ENCODE assay signal across 8 cellular contexts in the genomic region with DNA sequence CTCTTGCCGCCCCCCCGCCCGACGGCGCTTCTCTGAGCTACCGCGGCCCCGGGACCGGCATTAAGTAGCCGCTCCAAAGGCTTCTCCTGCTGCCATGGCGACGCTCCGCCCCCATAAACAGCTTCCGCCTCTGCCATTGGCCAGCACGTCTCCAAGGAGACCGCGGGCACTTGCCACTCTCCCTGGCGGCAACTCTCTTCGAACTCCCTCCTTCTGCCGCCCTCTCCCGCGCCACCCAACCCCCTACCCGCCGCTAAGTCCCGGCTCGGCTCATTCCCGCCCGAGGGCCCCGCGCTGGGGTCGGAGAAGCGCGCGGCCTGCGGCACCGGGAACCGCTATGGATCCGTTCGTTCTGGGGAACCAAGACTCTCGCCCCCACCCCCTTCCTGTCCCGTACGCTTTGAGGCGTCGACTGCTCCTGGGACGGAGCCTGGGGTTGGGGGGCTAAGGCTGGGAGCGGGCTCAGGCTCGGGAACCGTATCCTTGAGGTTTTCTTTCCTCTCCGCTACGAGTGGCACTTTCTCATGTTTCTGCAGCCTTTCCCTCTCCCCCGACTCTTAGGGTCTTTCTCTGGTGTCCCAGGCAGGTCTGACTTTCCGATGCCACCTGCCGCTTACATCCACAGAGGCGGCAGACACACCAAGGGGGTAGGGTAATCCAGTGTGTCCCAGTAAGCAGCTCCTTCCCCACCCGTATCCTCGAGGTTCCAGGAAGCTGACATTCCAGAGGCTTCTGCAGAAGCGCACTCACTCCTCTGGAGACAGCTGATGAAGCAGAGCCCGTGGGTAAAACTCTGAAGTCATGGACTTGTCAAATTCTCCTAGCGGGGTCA. TPM values are rescaled to one million over a fixed set of nuclear protein-coding genes. Genes with fewer than 3 reads are reported as not detected.
DNase-seq lines count a peak whose midpoint lies in the region; ATAC-seq, FAIRE-seq and TF ChIP-seq lines count a peak whose summit lies in the region.

A gene with protein sequence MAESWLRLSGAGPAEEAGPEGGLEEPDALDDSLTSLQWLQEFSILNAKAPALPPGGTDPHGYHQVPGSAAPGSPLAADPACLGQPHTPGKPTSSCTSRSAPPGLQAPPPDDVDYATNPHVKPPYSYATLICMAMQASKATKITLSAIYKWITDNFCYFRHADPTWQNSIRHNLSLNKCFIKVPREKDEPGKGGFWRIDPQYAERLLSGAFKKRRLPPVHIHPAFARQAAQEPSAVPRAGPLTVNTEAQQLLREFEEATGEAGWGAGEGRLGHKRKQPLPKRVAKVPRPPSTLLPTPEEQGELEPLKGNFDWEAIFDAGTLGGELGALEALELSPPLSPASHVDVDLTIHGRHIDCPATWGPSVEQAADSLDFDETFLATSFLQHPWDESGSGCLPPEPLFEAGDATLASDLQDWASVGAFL (minus strand): TSS at position 34 of the 832 bp plus-strand sequence. CDS start 850 bp downstream, outside the sequence.

- H3K4me1 ChIP-seq in astrocyte (ENCODE audit: insufficient read depth, low read length) (peaks cover 7% of the 10 kb centered on the region), hepatocyte (ENCODE audit: insufficient read depth) (peaks cover 34% of the 10 kb centered on the region), rectal smooth muscle tissue (ENCODE audit: control insufficient read depth, insufficient read depth, low read length) (peaks cover 2% of the 10 kb centered on the region), uterus (no peaks in the 10 kb centered on the region)

- no peak within 1 kb of the TSS for H3K27ac ChIP-seq in astrocyte (ENCODE audit: low read depth, low read length)
- H3K27ac ChIP-seq in hepatocyte, result no peak within 1 kb of the TSS
- no peak within 1 kb of the TSS for H3K27ac ChIP-seq in rectal smooth muscle tissue (ENCODE audit: low read depth, low read length)
- no peak within 1 kb of the TSS for H3K27ac ChIP-seq in uterus

- DNase-seq in ELF-1 (ENCODE audit: low read depth, low spot score) (peak; percentile 97), NCI-H187 treated with DMSO at 0.1 percent for 48 hours (lab: John Stamatoyannopoulos, UW) (peak; percentile 59), T-helper 22 cell (ENCODE audit: low read depth) (peak; percentile 84), astrocyte (ENCODE audit: low read depth) (peak; percentile 57), hepatocyte (ENCODE audit: low spot score) (peak; percentile 94), uterus (peak; percentile 78 to 87)

- H3K4me2 ChIP-seq in astrocyte (ENCODE audit: low read length) (peak within 1 kb of the TSS; percentile 99), hepatocyte (peak within 1 kb of the TSS; percentile 97)

- H3K4me3 Mint-ChIP-seq in astrocyte (ENCODE audit: unreplicated experiment), result peak within 1 kb of the TSS; percentile 80

- peak within 1 kb of the TSS; percentile 61 for H3K4me3 ChIP-seq in astrocyte (ENCODE audit: insufficient read depth, low read depth, low read length)
- peak within 1 kb of the TSS; percentile 43 for H3K4me3 ChIP-seq in hepatocyte
- peak within 1 kb of the TSS; percentile 56 for H3K4me3 ChIP-seq in rectal smooth muscle tissue (ENCODE audit: low read length)
- H3K4me3 ChIP-seq in uterus, result peak within 1 kb of the TSS; percentile 33 to 39

- 7% methylated on average over 31 of the region's 59 CpGs for WGBS in hepatocyte (ENCODE audit: low lambda C conversion rate, missing lambda C conversion rate)

- peak within 1 kb of the TSS; percentile 47 for H3K27ac Mint-ChIP-seq in astrocyte (ENCODE audit: unreplicated experiment)

- intact Hi-C loops in uterus (cut with DNase I; ENCODE audit: low total_unique reads), result no loop called here

- TF ChIP-seq POLR2A in uterus (IDR thresholded peaks at IDR 0.05), result no peak

- H3K9me3 Mint-ChIP-seq in astrocyte (ENCODE audit: unreplicated experiment), result no peaks in the 10 kb centered on the region

- H3K9me2 ChIP-seq in hepatocyte (replicated peaks; ENCODE audit: insufficient read depth), result no peaks in the 10 kb centered on the region

- peak within 1 kb of the TSS; percentile 59 for H3K9ac ChIP-seq in astrocyte (ENCODE audit: low read length)
- H3K9ac ChIP-seq in rectal smooth muscle tissue (ENCODE audit: low read length), result no peak within 1 kb of the TSS

- FAIRE-seq in astrocyte (lab: Jason Lieb, UNC), result no peak

- H4K20me1 ChIP-seq in astrocyte (ENCODE audit: insufficient read depth, low read length) (no peaks in the 10 kb centered on the region), hepatocyte (ENCODE audit: insufficient read depth, poor library complexity, severe bottlenecking) (no peaks in the 10 kb centered on the region)

- H3K9me3 ChIP-seq in astrocyte (ENCODE audit: insufficient read depth, low read depth, low read length), result no peaks in the 10 kb centered on the region
- no peaks in the 10 kb centered on the region for H3K9me3 ChIP-seq in hepatocyte (ENCODE audit: low read depth)
- no peaks in the 10 kb centered on the region for H3K9me3 ChIP-seq in uterus

- H3K27me3 Mint-ChIP-seq in astrocyte (ENCODE audit: low read depth, unreplicated experiment), result peaks cover 44% of the 10 kb centered on the region

- ATAC-seq in HG02759 (IDR thresholded peaks at IDR 0.05; ENCODE audit: unreplicated experiment), result peak; percentile 78

- H3K36me3 ChIP-seq in astrocyte (ENCODE audit: insufficient read depth, low read length) (no peaks in the 10 kb centered on the region), hepatocyte (replicated peaks; ENCODE audit: insufficient read depth, low read depth) (no peaks in the 10 kb centered on the region), rectal smooth muscle tissue (ENCODE audit: control insufficient read depth, insufficient read depth, low read length) (no peaks in the 10 kb centered on the region), uterus (no peaks in the 10 kb centered on the region)

- H3K36me3 Mint-ChIP-seq in astrocyte (ENCODE audit: low read depth, unreplicated experiment), result peaks cover 2% of the 10 kb centered on the region

- H3K27me3 ChIP-seq in astrocyte (ENCODE audit: insufficient read depth, low read length), result peaks cover 53% of the 10 kb centered on the region
- H3K27me3 ChIP-seq in hepatocyte, result peaks cover 44% of the 10 kb centered on the region
- peaks cover 18% of the 10 kb centered on the region for H3K27me3 ChIP-seq in rectal smooth muscle tissue (ENCODE audit: control insufficient read depth, insufficient read depth, low read length)
- H3K27me3 ChIP-seq in uterus, result peaks cover 22 to 30% of the 10 kb centered on the region in 2 donors

- no peak for TF ChIP-seq CTCF in astrocyte (IDR thresholded peaks at IDR 0.05; ENCODE audit: insufficient read depth, low read depth, low read length)
- TF ChIP-seq CTCF in hepatocyte (IDR thresholded peaks at IDR 0.05; ENCODE audit: poor library complexity), result no peak
- TF ChIP-seq CTCF in uterus (IDR thresholded peaks at IDR 0.05), result no peak

- H3K4me1 Mint-ChIP-seq in astrocyte (ENCODE audit: low read depth, unreplicated experiment), result peaks cover 14% of the 10 kb centered on the region

- H3K79me2 ChIP-seq in astrocyte (ENCODE audit: insufficient read depth, low read length) (no peaks in the 10 kb centered on the region), hepatocyte (no peaks in the 10 kb centered on the region)

- H2AFZ ChIP-seq in astrocyte (ENCODE audit: low read depth, low read length) (peak within 1 kb of the TSS; percentile 80), hepatocyte (peak within 1 kb of the TSS; percentile 26)

RNA-seq across cellular contexts. Expression of the gene that starts here (rescaled TPM):
- total RNA-seq in astrocyte (0.31 and 0.48 TPM in 2 replicates), hepatocyte (1.6 and 1.9 TPM in 2 replicates), uterus (10 to 100 TPM in 1 of 4 donors, 1 to 10 TPM in 1, under 1 TPM in 2; 0.51 to 14.0 (median 1.0) TPM)
- 1.1 and 2.2 TPM in 2 replicates for polyA plus RNA-seq in hepatocyte

Comparison
In these comparisons a context has a peak if more than half of its experiments do, and no peak if none do; other contexts are left out.
1. Peak in DNase-seq, H3K4me3 ChIP-seq, H3K9ac ChIP-seq and H3K4me2 ChIP-seq in astrocyte; RNA of the gene not detected or under 1 TPM.